23 cellular contexts compared by ENCODE assay signal in the genomic region with DNA sequence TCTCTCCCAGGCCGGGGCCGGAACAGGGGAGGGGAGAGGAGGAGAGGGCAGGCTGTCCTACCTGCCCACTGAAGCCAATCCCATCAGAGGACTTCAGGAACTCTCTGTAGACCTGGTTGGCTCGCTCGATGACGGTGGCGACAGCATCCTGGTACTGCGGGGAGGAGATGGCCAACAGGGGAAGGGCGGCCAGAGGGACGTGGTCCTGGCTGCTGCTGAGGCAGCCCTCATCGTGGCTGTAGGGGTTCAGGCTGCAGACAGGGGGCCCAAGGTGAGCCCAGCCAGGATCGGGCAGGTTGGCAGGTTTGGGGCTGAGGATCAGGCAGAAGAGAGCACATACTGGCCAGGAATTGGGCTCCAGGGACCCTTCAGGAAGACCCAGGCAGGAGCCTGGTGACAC. TPM values are rescaled to one million over a fixed set of nuclear protein-coding genes. Genes with fewer than 3 reads are reported as not detected.
DNase-seq lines count a peak whose midpoint lies in the region; ATAC-seq, FAIRE-seq and TF ChIP-seq lines count a peak whose summit lies in the region.
"Had no signal": no experiment of that assay in that cellular context is flagged by ENCODE, and none has a peak within 500 bp of the region (broad histone marks: within the 10 kb centered on the region; RNA-seq: fewer than 3 reads in every experiment).

No MANE protein-coding gene starts in this region.

- H3K9me1 ChIP-seq in IMR-90 (ENCODE audit: insufficient read depth, low read length): no peaks in the 10 kb centered on the region

- CTCF ChIA-PET in IMR-90 (lab: Yijun Ruan, JAX) (no interaction called here), H1 (lab: Charles Lee; ENCODE audit: partially characterized antibody) (interaction anchor here (1.9 kb wide), 1 partner anchor 10 kb away, joined by 10 read pairs; no protein-coding TSS in a partner anchor)

- H3K36me3 ChIP-seq in IMR-90 (ENCODE audit: control insufficient read depth, insufficient read depth, low read length) (no peaks in the 10 kb centered on the region), H1 (ENCODE audit: control insufficient read depth in 2 of 4, insufficient read depth in 4 of 4, low read length in 3 of 4) (no peaks in the 10 kb centered on the region), spleen (peaks cover 0 to 95% (median 8%) of the 10 kb centered on the region in 6 donors)
- H3K36me3 ChIP-seq: HAP-1 had no signal

- no peak overlapping the region for H3K4me3 ChIP-seq in IMR-90 (ENCODE audit: insufficient read depth, low read depth, low read length)
- no peak overlapping the region for H3K4me3 ChIP-seq in H1 (ENCODE audit: extremely low read depth in 1 of 4, insufficient read depth in 2 of 4, low read depth in 3 of 4, low read length in 4 of 4)
- no peak overlapping the region for H3K4me3 ChIP-seq in spleen
- H3K4me3 ChIP-seq: HAP-1 had no signal

- H3K23ac ChIP-seq in IMR-90 (ENCODE audit: low read depth, low read length) (no peak overlapping the region), H1 (ENCODE audit: insufficient read length) (no peak overlapping the region)

- in situ Hi-C loops in IMR-90 (cut with MboI; ENCODE audit: low sequenced_read_pairs): loop anchor here (10.0 kb wide), 1 partner anchor 166 kb away; a partner anchor contains a TSS

- H2BK20ac ChIP-seq in IMR-90 (ENCODE audit: low read depth, low read length) (no peak overlapping the region), H1 (ENCODE audit: low read length) (no peak overlapping the region)

- H3K27me3 ChIP-seq in IMR-90 (ENCODE audit: control insufficient read depth, insufficient read depth, low read length) (peaks cover 12% of the 10 kb centered on the region), H1 (replicated peaks in 1 of 4; ENCODE audit: control insufficient read depth in 3 of 4, extremely low read depth in 1 of 4, insufficient read depth in 3 of 4, low read length in 3 of 4) (no peaks in the 10 kb centered on the region), spleen (replicated peaks in 1 of 7) (no peaks in the 10 kb centered on the region)

- H2AK5ac ChIP-seq in IMR-90 (ENCODE audit: low read depth, low read length) (no peak overlapping the region), H1 (ENCODE audit: low read depth, low read length) (no peak overlapping the region)

- no TSS peak for BruUV-seq in IMR-90 (replicated peaks; lab: Mats Ljungman, UMichigan)

- H3K27ac ChIP-seq in IMR-90 (ENCODE audit: insufficient read depth, low read length) (no peak overlapping the region), H1 (ENCODE audit: low read depth, low read length) (no peak overlapping the region), spleen (peak overlapping the region in 5 of 8 donors; percentile 15 to 61 (median 55))

- no peaks in the 10 kb centered on the region for H3K79me2 ChIP-seq in H1 (ENCODE audit: control insufficient read depth in 1 of 2, insufficient read depth in 2 of 2, low read length in 2 of 2)

- DNase-seq in IMR-90 (no peak), H1 (ENCODE audit: low read depth in 1 of 2, low spot score in 2 of 2) (no peak), spleen (no peak), RCC 7860 (ENCODE audit: low spot score) (no peak), GM20000 (ENCODE audit: low spot score) (no peak)
- no peak for DNase-seq in stimulated activated CD4-positive, alpha-beta T cell treated with anti-CD3 and anti-CD28 coated beads, Interleukin-2, amount 100 ng/mL, for 24 hours
- DNase-seq: C1 segment of cervical spinal cord; Calu3; CD4-positive, alpha-beta memory T cell; COR-L47; DMS53; DMS79 treated with DMSO at 0.1 percent for 48 hours; GF-D8; GOT3; HFFc6 had no signal

- peak overlapping the region; percentile 18 for H2AK9ac ChIP-seq in IMR-90 (replicated peaks; ENCODE audit: low read depth, low read length, poor library complexity)

- H3K4me2 ChIP-seq in IMR-90 (ENCODE audit: low read depth, low read length): no peak overlapping the region
- H3K4me2 ChIP-seq in H1 (ENCODE audit: insufficient read depth in 1 of 2, low read depth in 2 of 2, low read length in 2 of 2): no peak overlapping the region

- WGBS in IMR-90 (ENCODE audit: extremely low coverage in 2 of 2, insufficient read length in 1 of 2), 2 experiments: 87% methylated on average over 3 of the region's 11 CpGs; no CpG with 5 or more reads in 1 of the 2 experiments
- WGBS in H1 (ENCODE audit: extremely low coverage in 1 of 2, insufficient coverage in 1 of 2, insufficient read length in 1 of 2, insufficient replicate concordance in 2 of 2, low coverage in 1 of 2, low lambda C conversion rate in 2 of 2, missing lambda C conversion rate in 1 of 2), 2 experiments: 80% methylated on average over 11 of the region's 11 CpGs; no CpG with 5 or more reads in 1 of the 2 experiments
- 63 to 84% (median 81%) methylated on average over 10 to 11 of the region's 11 CpGs for WGBS in spleen, 5 donors

- H4K91ac ChIP-seq in IMR-90 (ENCODE audit: insufficient read depth, low read depth, low read length): no peak overlapping the region
- no peak overlapping the region for H4K91ac ChIP-seq in H1 (replicated peaks; ENCODE audit: insufficient read length, low read length)

- no peak overlapping the region for H3K4ac ChIP-seq in IMR-90 (ENCODE audit: low read depth, low read length)
- H3K4ac ChIP-seq in H1 (replicated peaks; ENCODE audit: insufficient read length, low read depth, low read length): no peak overlapping the region

- H3K9me3 ChIP-seq in IMR-90 (ENCODE audit: control insufficient read depth, insufficient read depth, low read length): no peaks in the 10 kb centered on the region
- no peaks in the 10 kb centered on the region for H3K9me3 ChIP-seq in H1 (ENCODE audit: insufficient read depth in 2 of 2, low read depth in 1 of 2, low read length in 1 of 2)
- H3K9me3 ChIP-seq in spleen: no peaks in the 10 kb centered on the region
- H3K9me3 ChIP-seq: HAP-1 had no signal

- no peak for TF ChIP-seq POLR2A in IMR-90 (IDR thresholded peaks at IDR 0.05; ENCODE audit: low read depth, low read length)
- TF ChIP-seq POLR2A in H1 (IDR thresholded peaks at IDR 0.05; ENCODE audit: control extremely low read depth in 1 of 2, low read depth in 2 of 2, low read length in 2 of 2): no peak
- TF ChIP-seq POLR2A in spleen (IDR thresholded peaks at IDR 0.05): no peak

- H2BK12ac ChIP-seq in H1 (ENCODE audit: low read depth, low read length): no peak overlapping the region

- no peaks in the 10 kb centered on the region for H3K23me2 ChIP-seq in H1 (ENCODE audit: low read depth, low read length)

- H4K20me1 ChIP-seq in IMR-90 (ENCODE audit: insufficient read depth, low read length) (no peaks in the 10 kb centered on the region), H1 (replicated peaks in 1 of 2; ENCODE audit: control insufficient read depth in 1 of 2, insufficient read depth in 2 of 2, low read length in 2 of 2) (no peaks in the 10 kb centered on the region)

- H3K18ac ChIP-seq in IMR-90 (ENCODE audit: low read depth, low read length): no peak overlapping the region
- no peak overlapping the region; the same call in 1 of the 2 replicates for H3K18ac ChIP-seq in H1 (ENCODE audit: extremely low read depth, low read length)

- H2AFZ ChIP-seq in IMR-90 (replicated peaks; ENCODE audit: low read length, poor library complexity) (no peak overlapping the region), H1 (ENCODE audit: low read length) (no peak overlapping the region)

- no peak for TF ChIP-seq CTCF in IMR-90 (conservative IDR thresholded peaks at IDR 0.05; ENCODE audit: low read depth, low read length)
- TF ChIP-seq CTCF in H1 (IDR thresholded peaks at IDR 0.05; ENCODE audit: control extremely low read depth in 1 of 3, insufficient read depth in 1 of 3, low read depth in 1 of 3, low read length in 3 of 3): peak in 2 of 3 experiments; percentile 13; a peak in 3 of 4 replicates
- no peak for TF ChIP-seq CTCF in spleen (IDR thresholded peaks at IDR 0.05 in 8 of 11, conservative IDR thresholded peaks at IDR 0.05 in 3 of 11)
- TF ChIP-seq CTCF in GM20000 (IDR thresholded peaks at IDR 0.05; ENCODE audit: extremely low read depth, missing control alignments): no peak

- H3K14ac ChIP-seq in IMR-90 (replicated peaks; ENCODE audit: low read depth, low read length) (no peak overlapping the region), H1 (ENCODE audit: insufficient read length) (no peak overlapping the region)

- no peak for TF ChIP-seq EP300 in H1 (IDR thresholded peaks at IDR 0.05; ENCODE audit: borderline replicate concordance in 1 of 2, low read depth in 2 of 2, low read length in 2 of 2)

- dilution Hi-C loops in IMR-90 (cut with HindIII; ENCODE audit: low sequenced_read_pairs, unreplicated experiment): no loop called here

- no peak overlapping the region for H4K5ac ChIP-seq in IMR-90 (ENCODE audit: low read depth, low read length)
- no peak overlapping the region for H4K5ac ChIP-seq in H1 (ENCODE audit: insufficient read length, low read depth, low read length)

- H3K56ac ChIP-seq in IMR-90 (ENCODE audit: extremely low read depth, insufficient read depth, low read length) (no peak overlapping the region), H1 (replicated peaks; ENCODE audit: insufficient read length, low read depth, low read length) (no peak overlapping the region)

- H2BK15ac ChIP-seq in IMR-90 (ENCODE audit: low read depth, low read length): no peak overlapping the region
- no peak overlapping the region for H2BK15ac ChIP-seq in H1 (ENCODE audit: low read length)

- H2BK120ac ChIP-seq in IMR-90 (ENCODE audit: low read depth, low read length) (no peak overlapping the region), H1 (replicated peaks; ENCODE audit: low read depth, low read length) (no peak overlapping the region)

- POLR2A ChIA-PET in IMR-90 (lab: Charles Lee; ENCODE audit: unreplicated experiment) (no interaction called here), H1 (lab: Charles Lee; ENCODE audit: partially characterized antibody) (no interaction called here)

- no peak overlapping the region for H2BK5ac ChIP-seq in IMR-90 (ENCODE audit: low read depth, low read length, poor library complexity, severe bottlenecking)
- H2BK5ac ChIP-seq in H1 (ENCODE audit: low read depth, low read length): no peak overlapping the region

- TF ChIP-seq RAD21 in IMR-90 (IDR thresholded peaks at IDR 0.05; ENCODE audit: low read length) (no peak), H1 (IDR thresholded peaks at IDR 0.05 in 1 of 2, conservative IDR thresholded peaks at IDR 0.05 in 1 of 2; ENCODE audit: low read depth in 2 of 2, low read length in 2 of 2) (no peak; a peak in 1 of 4 replicates)

- H3K4me1 ChIP-seq in IMR-90 (ENCODE audit: control insufficient read depth, insufficient read depth, low read length) (peaks cover 4% of the 10 kb centered on the region; the same call in 1 of the 2 replicates), H1 (replicated peaks in 1 of 4; ENCODE audit: control insufficient read depth in 3 of 4, insufficient read depth in 4 of 4, low read length in 3 of 4) (peaks cover 0 to 2% (median 1%) of the 10 kb centered on the region in 4 experiments; a peak in 1 of 7 replicates), spleen (peaks cover 0 to 72% (median 20%) of the 10 kb centered on the region in 6 donors)
- H3K4me1 ChIP-seq: HAP-1 had no signal

- no peak for ATAC-seq in IMR-90 (ENCODE audit: low read depth)

- intact Hi-C loops in IMR-90 (cut with micrococcal nuclease): no loop called here
- intact Hi-C loops in spleen (cut with DNase I; ENCODE audit: low total_unique reads): no loop called here

- FAIRE-seq in H1 (lab: Jason Lieb, UNC): no peak
- no peak for FAIRE-seq in RCC 7860 (lab: Jason Lieb, UNC)
- FAIRE-seq: GM12891, GM18507 had no signal

- H3K79me1 ChIP-seq in IMR-90 (ENCODE audit: low read depth in 1 of 2, low read length in 2 of 2) (no peaks in the 10 kb centered on the region), H1 (ENCODE audit: low read depth, low read length) (no peaks in the 10 kb centered on the region)

- no peak overlapping the region for H4K8ac ChIP-seq in IMR-90 (ENCODE audit: low read depth in 2 of 2, low read length in 2 of 2)
- H4K8ac ChIP-seq in H1 (ENCODE audit: extremely low read depth, insufficient read depth, low read length): no peak overlapping the region

- H3K9ac ChIP-seq in IMR-90 (ENCODE audit: low read depth, low read length) (no peak overlapping the region), H1 (replicated peaks in 1 of 4; ENCODE audit: extremely low read depth in 1 of 4, low read depth in 3 of 4, low read length in 3 of 4) (no peak overlapping the region)

RNA-seq across cellular contexts. Expression of a gene that starts 34.2 kb away (rescaled TPM):
- total RNA-seq in IMR-90 (2012; rRNA removed) (19.4 and 21.5 TPM in 2 replicates), spleen (10 to 100 TPM in 1 of 7 donors, 1 to 10 TPM in 6; 1.8 to 11.6 (median 3.9) TPM)
- polyA plus RNA-seq in IMR-90 (2012; rRNA removed) (25.9 and 36.8 TPM in 2 replicates), H1 (2011; rRNA removed) (126 and 148 TPM in 2 replicates), spleen (1 to 10 TPM; 1.3 to 4.0 (median 1.6) TPM)
- polyA plus RNA-seq in IMR-90 (2012; cell fraction: cytosol; rRNA removed): 15.5 and 16.4 TPM in 2 replicates
- 8.6 and 18.5 TPM in 2 replicates for polyA plus RNA-seq in IMR-90 (2012; cell fraction: nucleus; rRNA removed; ENCODE audit: low replicate concordance)
- total RNA-seq in H1 (2021; fragmentation: NEBNext Ultra II Directional; extraction: Animal tissue kit (Norgen Biotek cat#: 25700)): 133 and 143 TPM in 2 replicates
- polyA plus RNA-seq in H1 (2011; cell fraction: cytosol; rRNA removed): 154 TPM
- 223 TPM for polyA plus RNA-seq in H1 (2011; cell fraction: nucleus; rRNA removed)
- polyA plus RNA-seq in H1 (2012, experiment 1 of 2): 83.9 to 119 TPM (median 107 TPM) in 4 replicates
- 116 TPM for polyA plus RNA-seq in H1 (2012, experiment 2 of 2)
- 64.4 TPM for polyA plus RNA-seq in H1 (2013, experiment 1 of 2)
- polyA plus RNA-seq in H1 (2013, experiment 2 of 2): 62.7 TPM
- 55.3 and 66.3 TPM in 2 replicates for polyA minus RNA-seq in H1 (2011; rRNA and poly(A)+ RNA removed)
- polyA minus RNA-seq in H1 (2011; cell fraction: cytosol; rRNA and poly(A)+ RNA removed): 56.3 TPM
- polyA minus RNA-seq in H1 (2011; cell fraction: nucleus; rRNA and poly(A)+ RNA removed): 68.8 TPM
- total RNA-seq: CD4-positive, alpha-beta memory T cell had no signal
- polyA plus RNA-seq: CD4-positive, alpha-beta memory T cell had no signal

RNA-seq across cellular contexts. Expression of a gene that starts 43.6 kb away (rescaled TPM):
- total RNA-seq in IMR-90 (2012; rRNA removed): not detected in 2 replicates
- not detected in 2 replicates for polyA plus RNA-seq in IMR-90 (2012; rRNA removed)
- 0.02 TPM in 1 of 2 replicates, not detected in the other for polyA plus RNA-seq in IMR-90 (2012; cell fraction: cytosol; rRNA removed)
- polyA plus RNA-seq in IMR-90 (2012; cell fraction: nucleus; rRNA removed; ENCODE audit: low replicate concordance): not detected in 2 replicates
- 0.71 TPM in 1 of 2 replicates, not detected in the other for total RNA-seq in H1 (2021; fragmentation: NEBNext Ultra II Directional; extraction: Animal tissue kit (Norgen Biotek cat#: 25700))
- polyA plus RNA-seq in H1 (2011; rRNA removed): 0.56 and 0.89 TPM in 2 replicates
- 1.6 TPM for polyA plus RNA-seq in H1 (2011; cell fraction: cytosol; rRNA removed)
- polyA plus RNA-seq in H1 (2011; cell fraction: nucleus; rRNA removed): 0.78 TPM
- polyA plus RNA-seq in H1 (2012, experiment 1 of 2): 0.22 to 0.55 TPM (median 0.40 TPM) in 4 replicates
- 0.09 TPM for polyA plus RNA-seq in H1 (2012, experiment 2 of 2)
- polyA plus RNA-seq in H1 (2013, experiment 1 of 2): 0.14 TPM
- polyA plus RNA-seq in H1 (2013, experiment 2 of 2): 0.29 TPM
- 0.20 and 0.22 TPM in 2 replicates for polyA minus RNA-seq in H1 (2011; rRNA and poly(A)+ RNA removed)
- polyA minus RNA-seq in H1 (2011; cell fraction: cytosol; rRNA and poly(A)+ RNA removed): not detected
- not detected for polyA minus RNA-seq in H1 (2011; cell fraction: nucleus; rRNA and poly(A)+ RNA removed)
- total RNA-seq in spleen: under 1 TPM in 4 of 7 donors, not detected in 3; 0.17 to 0.34 (median 0.29) TPM
- under 1 TPM in 2 of 3 donors, not detected in 1; 0.10 to 0.24 TPM for polyA plus RNA-seq in spleen
- total RNA-seq: A172; A673; Calu3; CD4-positive, alpha-beta memory T cell; Daoy; G401; HFFc6 had no signal
- polyA plus RNA-seq: BJ; CD4-positive, alpha-beta memory T cell had no signal

Comparison
In these comparisons a context has a peak if more than half of its experiments do, and no peak if none do; other contexts are left out.
1. H3K27ac ChIP-seq: peak in spleen (5 of 8); none in IMR-90 (single experiment) and H1 (single experiment).
2. CTCF ChIP-seq: peak in H1 (2 of 3); none in IMR-90 (single experiment), spleen (0 of 11) and GM20000 (single experiment).